8 cellular contexts compared by ENCODE assay signal in the genomic region with DNA sequence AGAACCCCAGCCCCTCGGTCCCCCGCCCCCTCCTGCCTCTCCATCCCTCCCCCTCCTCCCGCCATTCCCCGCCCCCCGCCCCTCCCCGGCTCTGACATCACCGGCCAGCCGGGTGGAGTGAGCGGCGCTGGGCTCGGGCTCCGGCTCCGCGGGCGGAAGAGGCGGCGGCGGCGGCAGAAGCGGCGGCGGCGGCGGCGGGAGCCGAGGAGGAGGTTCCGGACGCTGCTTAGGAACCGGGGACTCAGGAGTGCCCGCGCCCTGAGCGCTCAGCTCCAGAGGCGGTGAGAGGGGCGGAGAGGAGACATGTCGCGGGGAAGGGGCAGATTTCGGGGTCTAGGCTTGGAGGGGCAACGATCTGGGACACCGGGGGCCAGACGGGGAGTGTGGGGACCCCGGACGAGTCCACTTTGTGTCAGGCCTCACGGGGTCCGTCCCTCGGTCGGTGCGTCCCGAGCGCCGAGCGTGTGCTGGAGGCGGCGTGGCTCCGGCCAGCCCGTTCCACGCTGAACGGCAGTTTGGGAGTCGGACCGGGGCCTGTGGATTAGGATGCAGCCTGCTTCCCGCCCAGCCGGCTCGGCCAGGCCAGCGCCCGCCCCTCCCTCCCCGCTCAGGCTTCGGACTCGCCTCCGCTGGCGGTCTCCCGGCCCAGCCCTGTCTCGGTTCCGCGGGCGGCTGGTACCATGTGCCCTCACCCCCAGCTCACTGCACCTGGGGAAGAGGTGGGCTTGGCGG. TPM values are rescaled to one million over a fixed set of nuclear protein-coding genes. Genes with fewer than 3 reads are reported as not detected.
DNase-seq lines count a peak whose midpoint lies in the region; ATAC-seq and TF ChIP-seq lines count a peak whose summit lies in the region.

TSS of gene PEA15 (plus strand) at position 143 of the 732 bp plus-strand sequence. CDS start 6,161 bp downstream, outside the sequence.

- peak; percentile 51 for ATAC-seq in HG02870 (IDR thresholded peaks at IDR 0.05; ENCODE audit: unreplicated experiment)

- H3K4me1 Mint-ChIP-seq in mesothelial cell of epicardium = peaks cover 49% of the 10 kb centered on the region

- H3K27me3 Mint-ChIP-seq in mesothelial cell of epicardium (ENCODE audit: low read depth) = no peaks in the 10 kb centered on the region

- TF ChIP-seq CTCF in mesothelial cell of epicardium (IDR thresholded peaks at IDR 0.05; ENCODE audit: unreplicated experiment) = no peak

- peaks cover 4% of the 10 kb centered on the region for H3K36me3 Mint-ChIP-seq in mesothelial cell of epicardium

- peak within 1 kb of the TSS; percentile 81 for H3K4me3 Mint-ChIP-seq in mesothelial cell of epicardium

- in situ Hi-C loops in endometrial microvascular endothelial cells (cut with HindIII; ENCODE audit: inconsistent ontology term, low pct_unique_long_range_greater_than_20kb, low sequenced_read_pairs) = no loop called here

- H3K27ac Mint-ChIP-seq in mesothelial cell of epicardium = peak within 1 kb of the TSS; percentile 91

- H3K9me3 Mint-ChIP-seq in mesothelial cell of epicardium = no peaks in the 10 kb centered on the region

- DNase-seq in NCI-H146 (lab: John Stamatoyannopoulos, UW) (peak; percentile 71), NCI-H146 treated with DMSO at 0.1 percent for 48 hours (lab: John Stamatoyannopoulos, UW; ENCODE audit: unreplicated experiment) (no peak), NCI-H774 (lab: John Stamatoyannopoulos, UW) (peak; percentile 70), mesothelial cell of epicardium (ENCODE audit: low spot score in 2 of 2, unreplicated experiment in 2 of 2) (peak; percentile 60 to 73)
- DNase-seq in activated CD8-positive, alpha-beta memory T cell treated with anti-CD3 and anti-CD28 coated beads, Interleukin-2, amount 50 U/mL, for 24 hours (ENCODE audit: extremely low read depth) = peak; percentile 19
- DNase-seq in stimulated activated CD8-positive, alpha-beta memory T cell treated with anti-CD3 and anti-CD28 coated beads, Interleukin-15, amount 100 ng/mL, for 4 hours (ENCODE audit: low read depth in 2 of 2) = peak; percentile 28 to 51

RNA-seq across cellular contexts. Expression of gene PEA15, which starts in this region (rescaled TPM):
- 112 TPM for total RNA-seq in endometrial microvascular endothelial cells (ENCODE audit: inconsistent ontology term)
- 37.4 to 42.1 TPM (median 41.2 TPM) in 3 replicates for total RNA-seq in mesothelial cell of epicardium
